1 cellular context compared by ENCODE assay signal in genomic region chr3:147652682-147653081, GRCh38.
TF ChIP-seq lines count a peak whose summit lies in the region.

No MANE protein-coding gene starts in this region.

TF ChIP-seq in SK-N-SH treated with all-trans-retinoic acid at 6 μM for 48 hours, 23 proteins besides CTCF, POLR2A, EP300 and RAD21 (continued from another document):
- TF ChIP-seq, protein P1, sequence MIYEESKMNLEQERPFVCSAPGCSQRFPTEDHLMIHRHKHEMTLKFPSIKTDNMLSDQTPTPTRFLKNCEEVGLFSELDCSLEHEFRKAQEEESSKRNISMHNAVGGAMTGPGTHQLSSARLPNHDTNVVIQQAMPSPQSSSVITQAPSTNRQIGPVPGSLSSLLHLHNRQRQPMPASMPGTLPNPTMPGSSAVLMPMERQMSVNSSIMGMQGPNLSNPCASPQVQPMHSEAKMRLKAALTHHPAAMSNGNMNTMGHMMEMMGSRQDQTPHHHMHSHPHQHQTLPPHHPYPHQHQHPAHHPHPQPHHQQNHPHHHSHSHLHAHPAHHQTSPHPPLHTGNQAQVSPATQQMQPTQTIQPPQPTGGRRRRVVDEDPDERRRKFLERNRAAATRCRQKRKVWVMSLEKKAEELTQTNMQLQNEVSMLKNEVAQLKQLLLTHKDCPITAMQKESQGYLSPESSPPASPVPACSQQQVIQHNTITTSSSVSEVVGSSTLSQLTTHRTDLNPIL (CRISPR knock-in tag; IDR thresholded peaks at IDR 0.05; ENCODE audit: low read depth) = no peak
- TF ChIP-seq ZNF565 (CRISPR knock-in tag; conservative IDR thresholded peaks at IDR 0.05; ENCODE audit: low read depth) (no peak), ZC3H10 (CRISPR knock-in tag; IDR thresholded peaks at IDR 0.05) (no peak)
